ENCODE assay signal across 10 cellular contexts in genomic region chr11:13333456-13333957, GRCh38. TPM values are rescaled to one million over a fixed set of nuclear protein-coding genes. Genes with fewer than 3 reads are reported as not detected.
DNase-seq lines count a peak whose midpoint lies in the region; ATAC-seq, FAIRE-seq and TF ChIP-seq lines count a peak whose summit lies in the region.
"Had no signal": no experiment of that assay in that cellular context is flagged by ENCODE, and none has a peak within 500 bp of the region (broad histone marks: within the 10 kb centered on the region; RNA-seq: fewer than 3 reads in every experiment).

No MANE protein-coding gene starts in this region.

- CTCF ChIA-PET in activated CD8-positive, alpha-beta memory T cell treated with anti-CD3 and anti-CD28 coated beads, Interleukin-2, amount 10 ng/mL, durations not matched to agents 7 days and 5 days (lab: Charles Lee) = interaction anchor here (0.8 to 6.9 kb wide), 9 partner anchors 11 to 123 kb away, joined by 3 to 63 read pairs (median 8); no protein-coding TSS in a partner anchor

- peaks cover 0 to 4% (median 0%) of the 10 kb centered on the region in 3 donors for H3K27me3 Mint-ChIP-seq in immature natural killer cell (ENCODE audit: low read depth in 3 of 3)
- no peaks in the 10 kb centered on the region for H3K27me3 Mint-ChIP-seq in activated CD8-positive, alpha-beta memory T cell treated with anti-CD3 and anti-CD28 coated beads, Interleukin-2, amount 10 ng/mL, durations not matched to agents 7 days and 5 days

- H3K9me3 Mint-ChIP-seq in immature natural killer cell = no peaks in the 10 kb centered on the region
- H3K9me3 Mint-ChIP-seq in activated CD8-positive, alpha-beta memory T cell treated with anti-CD3 and anti-CD28 coated beads, Interleukin-2, amount 10 ng/mL, durations not matched to agents 7 days and 5 days (ENCODE audit: low read depth) = no peaks in the 10 kb centered on the region

- H3K4me2 ChIP-seq in MM.1S (ENCODE audit: low read depth, low read length) = no peak overlapping the region

- H4K20me1 ChIP-seq in MM.1S (ENCODE audit: insufficient read depth, low read length) = no peaks in the 10 kb centered on the region

- no peak overlapping the region for H3K9ac ChIP-seq in MM.1S (ENCODE audit: low read length)

- FAIRE-seq in RCC 7860 (lab: Jason Lieb, UNC) = peak; percentile 90

- H3K4me1 Mint-ChIP-seq in immature natural killer cell = peaks cover 72 to 92% of the 10 kb centered on the region in 2 donors
- H3K4me1 Mint-ChIP-seq in activated CD8-positive, alpha-beta memory T cell treated with anti-CD3 and anti-CD28 coated beads, Interleukin-2, amount 10 ng/mL, durations not matched to agents 7 days and 5 days = peaks cover 68% of the 10 kb centered on the region

- H3K36me3 ChIP-seq in MM.1S (replicated peaks; ENCODE audit: insufficient read depth, low read length) = no peaks in the 10 kb centered on the region
- H3K36me3 ChIP-seq: esophagus muscularis mucosa had no signal

- TF ChIP-seq CTCF in MM.1S (IDR thresholded peaks at IDR 0.05; ENCODE audit: low read length) = no peak

- H3K36me3 Mint-ChIP-seq in immature natural killer cell = peaks cover 0 to 4% (median 3%) of the 10 kb centered on the region in 3 donors
- H3K36me3 Mint-ChIP-seq in activated CD8-positive, alpha-beta memory T cell treated with anti-CD3 and anti-CD28 coated beads, Interleukin-2, amount 10 ng/mL, durations not matched to agents 7 days and 5 days = peaks cover 7% of the 10 kb centered on the region

- peak overlapping the region in 3 of 5 donors; percentile 7 to 63 (median 20) for H3K4me3 Mint-ChIP-seq in immature natural killer cell
- H3K4me3 Mint-ChIP-seq in activated CD8-positive, alpha-beta memory T cell treated with anti-CD3 and anti-CD28 coated beads, Interleukin-2, amount 10 ng/mL, durations not matched to agents 7 days and 5 days = no peak overlapping the region

- H2AFZ ChIP-seq in MM.1S (ENCODE audit: low read length) = no peak overlapping the region

- no peak for ATAC-seq in activated CD8-positive, alpha-beta memory T cell treated with anti-CD3 and anti-CD28 coated beads, Interleukin-2, amount 10 ng/mL, durations not matched to agents 7 days and 5 days
- ATAC-seq in HG03469 (IDR thresholded peaks at IDR 0.05; ENCODE audit: unreplicated experiment) (no peak), SK-N-SH treated with all-trans-retinoic acid at 6 μM for 48 hours (no peak)

- H3K9me3 ChIP-seq in MM.1S (replicated peaks; ENCODE audit: insufficient read depth, low read length) = no peaks in the 10 kb centered on the region
- H3K9me3 ChIP-seq: esophagus muscularis mucosa had no signal

- peak; percentile 78 for DNase-seq in CD1c-positive myeloid dendritic cell (ENCODE audit: extremely low spot score)
- DNase-seq in H4 (ENCODE audit: low spot score) = peak; percentile 88
- DNase-seq in RCC 7860 (ENCODE audit: low spot score) = peak; percentile 92
- DNase-seq in immature natural killer cell = no peak
- no peak for DNase-seq in activated CD8-positive, alpha-beta memory T cell treated with anti-CD3 and anti-CD28 coated beads, Interleukin-2, amount 10 ng/mL, durations not matched to agents 7 days and 5 days
- DNase-seq in MM.1S = no peak
- DNase-seq: NCI-H2081 had no signal

- H3K27ac ChIP-seq in MM.1S (ENCODE audit: low read length) = no peak overlapping the region
- H3K27ac ChIP-seq: esophagus muscularis mucosa had no signal

- no peak overlapping the region for H3K4me3 ChIP-seq in MM.1S (ENCODE audit: low read length)
- H3K4me3 ChIP-seq: esophagus muscularis mucosa had no signal

- no peaks in the 10 kb centered on the region for H3K27me3 ChIP-seq in MM.1S (replicated peaks; ENCODE audit: insufficient read depth, low read length)
- H3K27me3 ChIP-seq: esophagus muscularis mucosa had no signal

- H3K4me1 ChIP-seq in MM.1S (ENCODE audit: low read length) = peaks cover 12% of the 10 kb centered on the region

- H3K79me2 ChIP-seq in MM.1S (ENCODE audit: low read length) = peaks cover 2% of the 10 kb centered on the region

- peaks cover 9% of the 10 kb centered on the region; the same call in 1 of the 2 replicates for H3F3A ChIP-seq in MM.1S (ENCODE audit: insufficient read depth, low read length)

- H3K27ac Mint-ChIP-seq in immature natural killer cell = peak overlapping the region; percentile 13 to 88 (median 75)
- H3K27ac Mint-ChIP-seq in activated CD8-positive, alpha-beta memory T cell treated with anti-CD3 and anti-CD28 coated beads, Interleukin-2, amount 10 ng/mL, durations not matched to agents 7 days and 5 days = no peak overlapping the region

- no peaks in the 10 kb centered on the region for H3K9me2 ChIP-seq in MM.1S (replicated peaks; ENCODE audit: insufficient read depth, low read length)

TF ChIP-seq in SK-N-SH treated with all-trans-retinoic acid at 6 μM for 48 hours, 23 proteins besides CTCF, POLR2A, EP300 and RAD21:
- no peak for TF ChIP-seq SNAI2 (CRISPR knock-in tag; IDR thresholded peaks at IDR 0.05)
- no peak for TF ChIP-seq ZNF70 (CRISPR knock-in tag; IDR thresholded peaks at IDR 0.05)
- no peak for TF ChIP-seq PATZ1 (CRISPR knock-in tag; IDR thresholded peaks at IDR 0.05; ENCODE audit: borderline replicate concordance)
- no peak for TF ChIP-seq TCF4 (CRISPR knock-in tag; IDR thresholded peaks at IDR 0.05; ENCODE audit: borderline replicate concordance)
- TF ChIP-seq POU6F1 (CRISPR knock-in tag; IDR thresholded peaks at IDR 0.05; ENCODE audit: borderline replicate concordance, low read depth) = no peak
- TF ChIP-seq ZFP3 (CRISPR knock-in tag; IDR thresholded peaks at IDR 0.05) = no peak
- no peak for TF ChIP-seq ARNTL (CRISPR knock-in tag; IDR thresholded peaks at IDR 0.05; ENCODE audit: borderline replicate concordance, low read depth)
- TF ChIP-seq CSRNP3 (CRISPR knock-in tag; IDR thresholded peaks at IDR 0.05) = no peak
- TF ChIP-seq ZNF565 (CRISPR knock-in tag; conservative IDR thresholded peaks at IDR 0.05; ENCODE audit: low read depth) = no peak
- no peak for TF ChIP-seq RARB (CRISPR knock-in tag; IDR thresholded peaks at IDR 0.05)
- no peak for TF ChIP-seq GLIS3 (CRISPR knock-in tag; IDR thresholded peaks at IDR 0.05)
TF ChIP-seq in SK-N-SH treated with all-trans-retinoic acid at 6 μM for 48 hours: peak in this region for 0.

RNA-seq across cellular contexts. Expression of gene BMAL1, which starts 55.9 kb away (rescaled TPM):
- 12.1 and 14.2 TPM in 2 replicates for total RNA-seq in H4 (2014; rRNA removed; shearing (Covaris generic))
- polyA plus RNA-seq in immature natural killer cell = 10 to 100 TPM; 20.2 to 29.6 (median 20.2) TPM
- total RNA-seq in activated CD8-positive, alpha-beta memory T cell treated with anti-CD3 and anti-CD28 coated beads, Interleukin-2, amount 10 ng/mL, durations not matched to agents 7 days and 5 days = 10 to 100 TPM; 56.8 to 81.8 TPM

Comparison
In these comparisons a context has a peak if more than half of its experiments do, and no peak if none do; other contexts are left out.
1. DNase-seq: peak in CD1c-positive myeloid dendritic cell (single experiment), H4 (single experiment) and RCC 7860 (single experiment); none in immature natural killer cell (0 of 3), activated CD8-positive, alpha-beta memory T cell treated with anti-CD3 and anti-CD28 coated beads, Interleukin-2, amount 10 ng/mL, durations not matched to agents 7 days and 5 days (single experiment) and MM.1S (single experiment).